Comparison of ENCODE assay signal across 7 cellular contexts in genomic region chr1:200890818-200891773, GRCh38. TPM values are rescaled to one million over a fixed set of nuclear protein-coding genes. Genes with fewer than 3 reads are reported as not detected.
DNase-seq lines count a peak whose midpoint lies in the region; ATAC-seq lines count a peak whose summit lies in the region.

No MANE protein-coding gene starts in this region.

- ATAC-seq in HG02759 (IDR thresholded peaks at IDR 0.05; ENCODE audit: unreplicated experiment) (peak; percentile 23), naive B cell (ENCODE audit: low read depth in 2 of 2) (no peak)

- 4 to 5% methylated on average over 64 to 72 of the region's 72 CpGs for WGBS in esophagus, 2 donors

- H3K4me1 ChIP-seq in esophagus (ENCODE audit: control insufficient read depth in 2 of 2, insufficient read depth in 2 of 2, low read length in 1 of 2), result peaks cover 4 to 11% of the 10 kb centered on the region in 2 donors

- H3K4me1 Mint-ChIP-seq in naive B cell, result peaks cover 29 to 54% (median 44%) of the 10 kb centered on the region in 3 donors

- no peaks in the 10 kb centered on the region for H3K27me3 ChIP-seq in esophagus (ENCODE audit: control insufficient read depth in 1 of 2, insufficient read depth in 2 of 2, low read length in 2 of 2)

- H3K36me3 ChIP-seq in SK-N-MC (ENCODE audit: insufficient read depth, low read length) (no peaks in the 10 kb centered on the region), esophagus (ENCODE audit: control insufficient read depth in 2 of 2, insufficient read depth in 2 of 2, low read length in 1 of 2) (no peaks in the 10 kb centered on the region)

- no peak overlapping the region for H3K27ac Mint-ChIP-seq in naive B cell

- H3K27ac ChIP-seq in SK-N-MC (no peak overlapping the region), esophagus (ENCODE audit: low read depth in 2 of 2, low read length in 1 of 2) (peak overlapping the region; percentile 9 to 28)

- H3K4me3 ChIP-seq in SK-N-MC (peak overlapping the region; percentile 28; the same call in 1 of the 2 replicates), esophagus (ENCODE audit: low read depth in 1 of 2, low read length in 2 of 2) (peak overlapping the region; percentile 54 to 59)

- peak overlapping the region in 7 of 8 donors; percentile 63 to 83 (median 72) for H3K4me3 Mint-ChIP-seq in naive B cell

- peak; percentile 67 for DNase-seq in EL
- DNase-seq in SK-N-MC (ENCODE audit: low read depth, low spot score), result no peak
- DNase-seq in naive B cell, result no peak
- DNase-seq in NCI-H2107 treated with DMSO at 0.1 percent for 48 hours (lab: John Stamatoyannopoulos, UW; ENCODE audit: unreplicated experiment), result no peak
- DNase-seq in superior temporal gyrus (ENCODE audit: extremely low spot score), result no peak

- H3K9me3 ChIP-seq in SK-N-MC (ENCODE audit: low read depth, low read length), result no peaks in the 10 kb centered on the region
- no peaks in the 10 kb centered on the region for H3K9me3 ChIP-seq in esophagus (ENCODE audit: control insufficient read depth in 2 of 2, insufficient read depth in 1 of 2, low read depth in 1 of 2, low read length in 1 of 2)

- no peak overlapping the region for H3K9ac ChIP-seq in SK-N-MC (ENCODE audit: insufficient read length)

- H3K36me3 Mint-ChIP-seq in naive B cell, result no peaks in the 10 kb centered on the region

- H3K27me3 Mint-ChIP-seq in naive B cell, result peaks cover 38 to 55% (median 39%) of the 10 kb centered on the region in 3 donors

- H3K9me3 Mint-ChIP-seq in naive B cell, result no peaks in the 10 kb centered on the region

RNA-seq across cellular contexts. Expression of gene INAVA, which starts 3.6 kb away (rescaled TPM):
- polyA plus RNA-seq in esophagus (10 to 100 TPM; 39.4 to 41.9 TPM), naive B cell (ENCODE audit: low read depth in 6 of 6) (not detected)

RNA-seq across cellular contexts. Expression of gene GPR25, which starts 18.3 kb away (rescaled TPM):
- polyA plus RNA-seq in esophagus, result under 1 TPM; 0.14 to 0.55 TPM
- under 1 TPM in 2 of 6 donors, not detected in 4; 0.26 to 0.29 TPM for polyA plus RNA-seq in naive B cell (ENCODE audit: low read depth in 6 of 6)

Comparison
In these comparisons a context has a peak if more than half of its experiments do, and no peak if none do; other contexts are left out.
1. RNA of gene INAVA, which starts 3.6 kb away (polyA plus RNA-seq): 39.4 to 41.9 TPM in esophagus; not detected in naive B cell; every median in the first group is over 10 times any median in the second.